In the genomic region with DNA sequence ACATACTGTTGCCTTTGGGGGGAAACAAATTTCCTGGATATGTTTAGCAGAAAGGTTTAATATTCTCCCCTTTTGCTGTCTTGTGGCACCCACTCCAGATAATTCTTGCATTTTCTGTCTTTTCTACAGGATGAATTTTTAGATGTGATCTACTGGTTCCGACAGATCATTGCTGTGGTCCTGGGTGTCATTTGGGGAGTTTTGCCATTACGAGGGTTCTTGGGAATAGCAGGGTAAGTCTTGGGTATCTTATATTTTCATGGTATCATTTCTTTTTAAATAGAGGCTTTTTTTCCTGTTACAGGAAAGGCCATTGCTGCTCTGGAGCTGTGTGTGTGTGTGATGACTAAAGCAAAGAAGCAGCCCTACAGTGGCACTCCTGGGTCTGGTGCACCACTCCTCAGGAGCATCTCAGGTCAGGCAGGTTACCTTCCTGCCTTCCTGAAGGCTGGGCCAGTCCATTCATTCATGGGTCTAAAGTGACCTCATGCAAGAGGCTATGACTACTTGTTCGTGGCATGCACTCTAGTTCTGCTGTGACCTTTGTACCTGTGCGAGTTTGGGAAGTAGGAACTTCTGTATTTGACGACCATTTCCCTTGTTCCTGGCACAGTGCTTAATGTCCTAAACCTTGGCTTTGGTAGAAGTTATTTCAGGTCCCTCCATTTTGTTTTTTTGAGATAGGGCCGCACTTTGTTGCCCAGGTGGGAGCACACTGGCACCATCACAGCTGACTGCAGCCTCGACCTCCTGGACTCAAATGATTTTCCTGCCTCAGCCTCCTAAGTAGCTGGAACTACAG, we compare ENCODE assay signal across 12 cellular contexts. TPM values are rescaled to one million over a fixed set of nuclear protein-coding genes. Genes with fewer than 3 reads are reported as not detected.
DNase-seq lines count a peak whose midpoint lies in the region.
"Had no signal": no experiment of that assay in that cellular context is flagged by ENCODE, and none has a peak within 500 bp of the region (broad histone marks: within the 10 kb centered on the region; RNA-seq: fewer than 3 reads in every experiment).

No MANE protein-coding gene starts in this region.

- H3K4me1 ChIP-seq in BLaER1 treated with 17β-estradiol and CSF1 and Interleukin-3, amounts not matched to agents 10 nM and 100 nM = peaks cover 28 to 39% (median 33%) of the 10 kb centered on the region in 10 experiments
- H3K4me1 ChIP-seq in HUES6 (ENCODE audit: control insufficient read depth, insufficient read depth, low read length) (peaks cover 9% of the 10 kb centered on the region), mucosa of rectum (ENCODE audit: control insufficient read depth in 2 of 2, insufficient read depth in 2 of 2, low read length in 2 of 2) (peaks cover 8 to 20% of the 10 kb centered on the region in 2 donors)

- no peaks in the 10 kb centered on the region for H3K27me3 Mint-ChIP-seq in activated naive CD8-positive, alpha-beta T cell treated with anti-CD3 and anti-CD28 coated beads for 36 hours

- no peaks in the 10 kb centered on the region for H3K27me3 ChIP-seq in BLaER1 treated with 17β-estradiol and CSF1 and Interleukin-3, amounts not matched to agents 10 nM and 100 nM
- H3K27me3 ChIP-seq in HUES6 (ENCODE audit: control insufficient read depth, insufficient read depth, low read length) (no peaks in the 10 kb centered on the region), mucosa of rectum (ENCODE audit: control insufficient read depth in 2 of 2, insufficient read depth in 2 of 2, low read length in 2 of 2) (no peaks in the 10 kb centered on the region)

- peaks cover 51 to 56% (median 54%) of the 10 kb centered on the region in 11 experiments for H3K36me3 ChIP-seq in BLaER1 treated with 17β-estradiol and CSF1 and Interleukin-3, amounts not matched to agents 10 nM and 100 nM
- peaks cover 53% of the 10 kb centered on the region for H3K36me3 ChIP-seq in HUES6 (ENCODE audit: control insufficient read depth, insufficient read depth, low read length)
- H3K36me3 ChIP-seq in mucosa of rectum (ENCODE audit: control insufficient read depth in 2 of 2, insufficient read depth in 2 of 2, low read length in 2 of 2) = peaks cover 32 to 44% of the 10 kb centered on the region in 2 donors

- peaks cover 16 to 69% (median 65%) of the 10 kb centered on the region in 11 experiments; a peak in 21 of 22 replicates for H4K20me1 ChIP-seq in BLaER1 treated with 17β-estradiol and CSF1 and Interleukin-3, amounts not matched to agents 10 nM and 100 nM

- peak overlapping the region; percentile 81 to 100 (median 92); a peak in 17 of 20 replicates for H3K4me3 ChIP-seq in BLaER1 treated with 17β-estradiol and CSF1 and Interleukin-3, amounts not matched to agents 10 nM and 100 nM
- H3K4me3 ChIP-seq in HUES6 (ENCODE audit: low read depth, low read length) (no peak overlapping the region), mucosa of rectum (ENCODE audit: low read length in 2 of 2) (no peak overlapping the region)

- peak overlapping the region; percentile 99 for H3K4me3 Mint-ChIP-seq in activated naive CD8-positive, alpha-beta T cell treated with anti-CD3 and anti-CD28 coated beads for 36 hours

- peak overlapping the region; percentile 94 for H3K27ac Mint-ChIP-seq in activated naive CD8-positive, alpha-beta T cell treated with anti-CD3 and anti-CD28 coated beads for 36 hours

- H3K36me3 Mint-ChIP-seq in activated naive CD8-positive, alpha-beta T cell treated with anti-CD3 and anti-CD28 coated beads for 36 hours = peaks cover 35% of the 10 kb centered on the region

- peak overlapping the region in 10 of 11 experiments; percentile 78 to 95 (median 92); a peak in 18 of 22 replicates for H3K27ac ChIP-seq in BLaER1 treated with 17β-estradiol and CSF1 and Interleukin-3, amounts not matched to agents 10 nM and 100 nM
- H3K27ac ChIP-seq in HUES6 (ENCODE audit: low read depth, low read length) (no peak overlapping the region), mucosa of rectum (ENCODE audit: low read depth in 2 of 2, low read length in 2 of 2) (peak overlapping the region; percentile 93 to 94)

- peak overlapping the region; percentile 78 to 97 (median 85) for H3K4me2 ChIP-seq in BLaER1 treated with 17β-estradiol and CSF1 and Interleukin-3, amounts not matched to agents 10 nM and 100 nM

- no peaks in the 10 kb centered on the region for H3K9me3 Mint-ChIP-seq in activated naive CD8-positive, alpha-beta T cell treated with anti-CD3 and anti-CD28 coated beads for 36 hours

- H3K9me3 ChIP-seq in BLaER1 treated with 17β-estradiol and CSF1 and Interleukin-3, amounts not matched to agents 10 nM and 100 nM (replicated peaks in 1 of 11) = no peaks in the 10 kb centered on the region
- H3K9me3 ChIP-seq in HUES6 (ENCODE audit: control insufficient read depth, insufficient read depth, low read depth, low read length) (no peaks in the 10 kb centered on the region), mucosa of rectum (ENCODE audit: control insufficient read depth in 2 of 2, low read length in 2 of 2) (no peaks in the 10 kb centered on the region)

- H3K9ac ChIP-seq in BLaER1 treated with 17β-estradiol and CSF1 and Interleukin-3, amounts not matched to agents 10 nM and 100 nM = peak overlapping the region; percentile 91 to 97 (median 94); a peak in 20 of 22 replicates
- H3K9ac ChIP-seq in HUES6 (ENCODE audit: low read length) = peak overlapping the region; percentile 16
- peak overlapping the region in 1 of 2 donors; percentile 26 for H3K9ac ChIP-seq in mucosa of rectum (ENCODE audit: low read depth in 1 of 2, low read length in 2 of 2)

- DNase-seq in activated naive CD8-positive, alpha-beta T cell treated with anti-CD3 and anti-CD28 coated beads for 36 hours = no peak
- no peak for DNase-seq in NCI-H146 treated with DMSO at 0.1 percent for 48 hours (lab: John Stamatoyannopoulos, UW; ENCODE audit: unreplicated experiment)
- DNase-seq in SHP77 (lab: John Stamatoyannopoulos, UW) = no peak
- no peak for DNase-seq in D341Med (ENCODE audit: low spot score)
- DNase-seq in NCI-H1436 treated with DMSO at 0.1 percent for 48 hours (lab: John Stamatoyannopoulos, UW) = no peak
- DNase-seq: NCI-H2081 treated with DMSO at 0.1 percent for 48 hours, substantia nigra had no signal

- peaks cover 25% of the 10 kb centered on the region for H3K4me1 Mint-ChIP-seq in activated naive CD8-positive, alpha-beta T cell treated with anti-CD3 and anti-CD28 coated beads for 36 hours

RNA-seq across cellular contexts. Expression of gene RAB5IF, which starts 2.2 kb away (rescaled TPM):
- total RNA-seq in activated naive CD8-positive, alpha-beta T cell treated with anti-CD3 and anti-CD28 coated beads for 36 hours = 100 to 1,000 TPM; 124 to 127 TPM

RNA-seq across cellular contexts. Expression of gene TGIF2, which starts 34.4 kb away (rescaled TPM):
- total RNA-seq in activated naive CD8-positive, alpha-beta T cell treated with anti-CD3 and anti-CD28 coated beads for 36 hours = 10 to 100 TPM; 52.1 to 54.0 TPM

RNA-seq across cellular contexts. Expression of gene SLA2, which starts 38.2 kb away (rescaled TPM):
- total RNA-seq in activated naive CD8-positive, alpha-beta T cell treated with anti-CD3 and anti-CD28 coated beads for 36 hours = 10 to 100 TPM; 70.6 to 73.4 TPM
- total RNA-seq: fibroblast of lung, pulmonary artery endothelial cell had no signal

Comparison
In these comparisons a context has a peak if more than half of its experiments do, and no peak if none do; other contexts are left out.
1. H3K4me3 ChIP-seq: peak in BLaER1 treated with 17β-estradiol and CSF1 and Interleukin-3, amounts not matched to agents 10 nM and 100 nM (10 of 10); none in HUES6 (single experiment) and mucosa of rectum (0 of 2).